Comparison of ENCODE assay signal across 12 cellular contexts in genomic region chr14:90487031-90487430, GRCh38.
A peak's percentile ranks its signal among the peaks of the same experiment; 100 is the strongest.
DNase-seq lines count a peak whose midpoint lies in the region; ATAC-seq and TF ChIP-seq lines count a peak whose summit lies in the region.
"Had no signal": no experiment of that assay in that cellular context is flagged by ENCODE, and none has a peak within 500 bp of the region (broad histone marks: within the 10 kb centered on the region; RNA-seq: fewer than 3 reads in every experiment).

No MANE protein-coding gene starts in this region.

- no peak overlapping the region for H3K9ac ChIP-seq in H9 (ENCODE audit: extremely low read depth, insufficient read length, low read length)

- no peak overlapping the region for H4K8ac ChIP-seq in H9 (replicated peaks; ENCODE audit: insufficient read length, low read depth, low read length)

- H3K56ac ChIP-seq in H9 (ENCODE audit: insufficient read length, low read depth, low read length) = no peak overlapping the region

- peaks cover 4% of the 10 kb centered on the region for H3K27me3 Mint-ChIP-seq in H9 (ENCODE audit: low read depth)
- no peaks in the 10 kb centered on the region for H3K27me3 Mint-ChIP-seq in brain

- no peaks in the 10 kb centered on the region; the same call in 1 of the 2 replicates for H3K4me1 ChIP-seq in H9 (ENCODE audit: insufficient read depth, low read length)
- H3K4me1 ChIP-seq: foreskin keratinocyte had no signal

- no peaks in the 10 kb centered on the region for H4K20me1 ChIP-seq in H9 (ENCODE audit: control insufficient read depth, insufficient read depth, insufficient read length)

- no peak overlapping the region for H2BK12ac ChIP-seq in H9 (ENCODE audit: insufficient read length, low read depth, low read length)

- no peaks in the 10 kb centered on the region for H3K79me1 ChIP-seq in H9 (ENCODE audit: insufficient read depth, low read depth, low read length, poor library complexity, severe bottlenecking)

- H3K27ac ChIP-seq in H9 (ENCODE audit: insufficient read length, low read depth, low read length) = no peak overlapping the region
- H3K27ac ChIP-seq: cardiac muscle cell, foreskin keratinocyte, suprapubic skin had no signal

- H3K4me3 Mint-ChIP-seq in H9 = no peak overlapping the region
- no peak overlapping the region for H3K4me3 Mint-ChIP-seq in brain
- H3K4me3 Mint-ChIP-seq: IgD-negative memory B cell had no signal

- no peak overlapping the region for H3K18ac ChIP-seq in H9 (ENCODE audit: insufficient read length, low read depth, low read length)

- H3K27ac Mint-ChIP-seq in H9 (peak overlapping the region in 1 of 3 experiments; percentile 32; a peak in 1 of 7 replicates), brain (peak overlapping the region; percentile 23 to 77 (median 56))
- H3K27ac Mint-ChIP-seq: IgD-negative memory B cell had no signal

- no peak overlapping the region for H4K5ac ChIP-seq in H9 (ENCODE audit: insufficient read length, low read depth, low read length)

- no peak overlapping the region for H3K4ac ChIP-seq in H9 (ENCODE audit: low read depth, low read length)

- no peaks in the 10 kb centered on the region for H3K23me2 ChIP-seq in H9 (ENCODE audit: insufficient read length, low read depth, low read length, poor library complexity, severe bottlenecking)

- ATAC-seq in GM18870 (IDR thresholded peaks at IDR 0.05; ENCODE audit: unreplicated experiment) = no peak
- no peak for ATAC-seq in HG02763 (IDR thresholded peaks at IDR 0.05; ENCODE audit: unreplicated experiment)
- ATAC-seq: foreskin keratinocyte had no signal

- no peaks in the 10 kb centered on the region for H3K9me3 Mint-ChIP-seq in H9
- H3K9me3 Mint-ChIP-seq in brain = peaks cover 0 to 9% (median 4%) of the 10 kb centered on the region in 5 experiments

- H3K36me3 Mint-ChIP-seq in H9 (ENCODE audit: insufficient read depth in 1 of 3, low read depth in 3 of 3) (peaks cover 0 to 3% (median 0%) of the 10 kb centered on the region in 3 experiments; a peak in 2 of 7 replicates), brain (no peaks in the 10 kb centered on the region)
- H3K36me3 Mint-ChIP-seq: IgD-negative memory B cell had no signal

- H3K4me1 Mint-ChIP-seq in H9 (peaks cover 15 to 23% of the 10 kb centered on the region in 2 experiments), brain (peaks cover 50% of the 10 kb centered on the region)
- H3K4me1 Mint-ChIP-seq: IgD-negative memory B cell had no signal

- no peaks in the 10 kb centered on the region for H3K79me2 ChIP-seq in H9 (ENCODE audit: insufficient read depth, low read length)

- no peak overlapping the region for H3K23ac ChIP-seq in H9 (ENCODE audit: insufficient read length, low read depth, low read length)

- H3T11ph ChIP-seq in H9 (ENCODE audit: low read length) = no peak overlapping the region

- no peak overlapping the region for H3K14ac ChIP-seq in H9 (ENCODE audit: insufficient read depth, low read length)

- no peak overlapping the region for H2BK20ac ChIP-seq in H9 (ENCODE audit: low read depth, low read length, poor library complexity, severe bottlenecking)

- no peaks in the 10 kb centered on the region for H3K27me3 ChIP-seq in H9 (ENCODE audit: insufficient read depth, low read length)
- H3K27me3 ChIP-seq: cardiac muscle cell had no signal

- no peak overlapping the region for H2BK15ac ChIP-seq in H9 (ENCODE audit: low read depth, low read length)

- no CpG with 5 or more reads among the region's 4 CpGs for WGBS in H9 (ENCODE audit: extremely low coverage, insufficient read length, low lambda C conversion rate)

- no peak overlapping the region for H2BK120ac ChIP-seq in H9 (ENCODE audit: low read depth, low read length, poor library complexity, severe bottlenecking)

- H3K9me3 ChIP-seq in H9 (ENCODE audit: control insufficient read depth, low read depth, low read length) = no peaks in the 10 kb centered on the region
- H3K9me3 ChIP-seq: suprapubic skin had no signal

- H2AFZ ChIP-seq in H9 (ENCODE audit: low read length) = no peak overlapping the region

- DNase-seq in H9 = peak; percentile 52
- DNase-seq in NCI-H2227 (lab: John Stamatoyannopoulos, UW; ENCODE audit: unreplicated experiment) = peak; percentile 83
- DNase-seq in pons (ENCODE audit: low spot score) = peak; percentile 11
- no peak for DNase-seq in globus pallidus (ENCODE audit: low spot score)
- DNase-seq: foreskin keratinocyte; stimulated activated CD4-positive, alpha-beta T cell treated with anti-CD3 and anti-CD28 coated beads, Interleukin-1b, Interleukin-23, amount 100 ng/mL, for 48 hours had no signal

- no peak overlapping the region for H3K4me2 ChIP-seq in H9 (ENCODE audit: insufficient read depth, insufficient read length, low read length)

- H4K91ac ChIP-seq in H9 (ENCODE audit: insufficient read length, low read depth, low read length) = no peak overlapping the region

- no peak overlapping the region for H2BK5ac ChIP-seq in H9 (ENCODE audit: insufficient read length, low read length)

- TF ChIP-seq CTCF in H9 (conservative IDR thresholded peaks at IDR 0.05) (no peak), brain (conservative IDR thresholded peaks at IDR 0.05) (no peak)

- H2AK5ac ChIP-seq in H9 (ENCODE audit: insufficient read length, low read length) = no peak overlapping the region
